Comparison of ENCODE assay signal across 15 cellular contexts in the genomic region with DNA sequence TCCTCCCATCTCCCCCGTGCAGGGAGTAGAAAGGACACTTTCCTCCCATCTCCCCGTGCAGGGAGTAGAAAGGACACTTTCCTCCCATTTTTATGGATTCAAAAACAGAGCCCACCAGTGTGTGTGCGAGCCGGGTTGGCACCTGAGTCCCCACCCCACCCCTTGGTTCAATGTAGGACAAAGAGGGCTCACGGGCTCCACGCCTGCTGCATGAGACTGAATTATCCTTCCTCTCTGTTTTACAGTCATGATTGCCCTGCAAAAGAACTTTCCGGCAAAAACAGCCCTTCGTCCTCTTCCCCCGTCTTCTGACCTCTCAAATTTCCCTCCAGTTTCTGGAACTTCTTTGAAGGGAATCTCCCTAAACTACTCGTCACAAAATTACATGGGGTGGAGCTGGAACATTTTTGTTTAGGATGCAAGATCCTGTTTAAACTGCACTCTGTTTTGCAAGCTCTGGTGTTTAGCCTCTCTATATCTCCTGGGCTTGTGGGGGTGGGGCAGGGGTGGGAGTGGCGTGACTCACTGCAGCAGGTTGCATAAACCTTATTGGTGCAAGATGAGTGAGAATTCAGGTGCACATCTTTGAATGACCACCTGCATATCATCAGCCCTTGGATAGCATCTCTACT.
DNase-seq lines count a peak whose midpoint lies in the region; ATAC-seq and TF ChIP-seq lines count a peak whose summit lies in the region.
"Had no signal": no experiment of that assay in that cellular context is flagged by ENCODE, and none has a peak within 500 bp of the region (broad histone marks: within the 10 kb centered on the region; RNA-seq: fewer than 3 reads in every experiment).

No MANE protein-coding gene starts in this region.

- no peak overlapping the region for H2BK5ac ChIP-seq in IMR-90 (ENCODE audit: low read depth, low read length, poor library complexity, severe bottlenecking)

- dilution Hi-C loops in IMR-90 (cut with HindIII; ENCODE audit: low sequenced_read_pairs, unreplicated experiment): no loop called here

- intact Hi-C loops in IMR-90 (cut with micrococcal nuclease): no loop called here
- intact Hi-C loops in colonic mucosa (cut with DNase I): no loop called here

- H2AFZ ChIP-seq in IMR-90 (replicated peaks; ENCODE audit: low read length, poor library complexity): no peak overlapping the region

- CTCF ChIA-PET in IMR-90 (lab: Yijun Ruan, JAX): no interaction called here

- no peak for TF ChIP-seq CTCF in IMR-90 (conservative IDR thresholded peaks at IDR 0.05; ENCODE audit: low read depth, low read length)
- no peak for TF ChIP-seq CTCF in colonic mucosa (IDR thresholded peaks at IDR 0.05)
- TF ChIP-seq CTCF in liver (IDR thresholded peaks at IDR 0.05; ENCODE audit: low read depth, low read length, missing input control): no peak
- TF ChIP-seq CTCF in suprapubic skin (IDR thresholded peaks at IDR 0.05): no peak

- H2BK120ac ChIP-seq in IMR-90 (ENCODE audit: low read depth, low read length): peak overlapping the region; percentile 18; the same call in 1 of the 2 replicates

- H3K4me1 ChIP-seq in IMR-90 (ENCODE audit: control insufficient read depth, insufficient read depth, low read length): peaks cover 2% of the 10 kb centered on the region; the same call in 1 of the 2 replicates
- no peaks in the 10 kb centered on the region for H3K4me1 ChIP-seq in colonic mucosa
- H3K4me1 ChIP-seq in liver (ENCODE audit: control insufficient read depth in 4 of 4, insufficient read depth in 4 of 4, low read length in 3 of 4): peaks cover 0 to 15% (median 10%) of the 10 kb centered on the region in 4 donors
- peaks cover 27% of the 10 kb centered on the region for H3K4me1 ChIP-seq in suprapubic skin
- H3K4me1 ChIP-seq: SJCRH30 had no signal

- H3K9me3 ChIP-seq in IMR-90 (ENCODE audit: control insufficient read depth, insufficient read depth, low read length) (no peaks in the 10 kb centered on the region), colonic mucosa (no peaks in the 10 kb centered on the region), liver (ENCODE audit: control insufficient read depth in 4 of 4, low read length in 3 of 4) (no peaks in the 10 kb centered on the region), suprapubic skin (no peaks in the 10 kb centered on the region)
- H3K9me3 ChIP-seq: SJCRH30 had no signal

- peak overlapping the region; percentile 32; the same call in 1 of the 2 replicates for H4K91ac ChIP-seq in IMR-90 (ENCODE audit: insufficient read depth, low read depth, low read length)

- H3K27ac ChIP-seq in IMR-90 (ENCODE audit: insufficient read depth, low read length) (no peak overlapping the region), colonic mucosa (peak overlapping the region; percentile 67), liver (ENCODE audit: low read depth in 1 of 2, low read length in 2 of 2) (peak overlapping the region; percentile 51 to 77), suprapubic skin (peak overlapping the region; percentile 91)
- H3K27ac ChIP-seq: SJCRH30, WERI-Rb-1 had no signal

- H4K5ac ChIP-seq in IMR-90 (ENCODE audit: low read depth, low read length): no peak overlapping the region

- 0 out of 2 replicates have a peak, but pooled peaks have one; percentile 42 for ATAC-seq in IMR-90 (ENCODE audit: low read depth)
- ATAC-seq in HG02870 (IDR thresholded peaks at IDR 0.05; ENCODE audit: unreplicated experiment): no peak
- no peak for ATAC-seq in HG03039 (IDR thresholded peaks at IDR 0.05; ENCODE audit: unreplicated experiment)

- H3K14ac ChIP-seq in IMR-90 (replicated peaks; ENCODE audit: low read depth, low read length): no peak overlapping the region

- POLR2A ChIA-PET in IMR-90 (lab: Charles Lee; ENCODE audit: unreplicated experiment): no interaction called here

- DNase-seq in IMR-90 (no peak), colonic mucosa (peak; percentile 87), suprapubic skin (ENCODE audit: low spot score in 2 of 2) (no peak), hypothalamus (lab: John Stamatoyannopoulos, UW) (no peak), GOT3 (lab: John Stamatoyannopoulos, UW) (no peak)
- DNase-seq: head of caudate nucleus; KBM-7; NCI-H187 treated with DMSO at 0.1 percent for 48 hours; NCI-H774; SJCRH30; stimulated activated CD4-positive, alpha-beta T cell treated with anti-CD3 and anti-CD28 coated beads, Interleukin-2, amount 100 ng/mL, for 24 hours; WERI-Rb-1 had no signal

- no peak overlapping the region for H3K9ac ChIP-seq in IMR-90 (ENCODE audit: low read depth, low read length)
- H3K9ac ChIP-seq in colonic mucosa (ENCODE audit: low read depth in 2 of 2, low read length in 2 of 2): peak overlapping the region in 1 of 2 donors; percentile 64
- H3K9ac ChIP-seq in liver (ENCODE audit: low read depth in 1 of 2, low read length in 2 of 2): peak overlapping the region in 1 of 2 donors; percentile 37

- H3K23ac ChIP-seq in IMR-90 (ENCODE audit: low read depth, low read length): no peak overlapping the region

- H4K20me1 ChIP-seq in IMR-90 (ENCODE audit: insufficient read depth, low read length): no peaks in the 10 kb centered on the region

- no peak for TF ChIP-seq EP300 in suprapubic skin (IDR thresholded peaks at IDR 0.05)

- TF ChIP-seq RAD21 in IMR-90 (IDR thresholded peaks at IDR 0.05; ENCODE audit: low read length): no peak
- peak in 1 of 2 donors; percentile 48 for TF ChIP-seq RAD21 in liver (IDR thresholded peaks at IDR 0.05)

- no peak overlapping the region for H3K4me3 ChIP-seq in IMR-90 (ENCODE audit: insufficient read depth, low read depth, low read length)
- H3K4me3 ChIP-seq in colonic mucosa: peak overlapping the region; percentile 11
- H3K4me3 ChIP-seq in liver (ENCODE audit: low read depth in 1 of 3, low read length in 3 of 3): no peak overlapping the region
- peak overlapping the region; percentile 11 for H3K4me3 ChIP-seq in suprapubic skin
- H3K4me3 ChIP-seq: SJCRH30 had no signal

- no peak overlapping the region for H3K18ac ChIP-seq in IMR-90 (ENCODE audit: low read depth, low read length)

- H4K8ac ChIP-seq in IMR-90 (ENCODE audit: low read depth in 2 of 2, low read length in 2 of 2): no peak overlapping the region

- H2AK5ac ChIP-seq in IMR-90 (ENCODE audit: low read depth, low read length): no peak overlapping the region

- TF ChIP-seq POLR2A in IMR-90 (IDR thresholded peaks at IDR 0.05; ENCODE audit: low read depth, low read length): no peak
- TF ChIP-seq POLR2A in suprapubic skin (IDR thresholded peaks at IDR 0.05): no peak

- H2AK9ac ChIP-seq in IMR-90 (replicated peaks; ENCODE audit: low read depth, low read length, poor library complexity): no peak overlapping the region

- H3K27me3 ChIP-seq in IMR-90 (ENCODE audit: control insufficient read depth, insufficient read depth, low read length) (peaks cover 2% of the 10 kb centered on the region; the same call in 1 of the 2 replicates), colonic mucosa (no peaks in the 10 kb centered on the region), liver (ENCODE audit: control insufficient read depth in 4 of 4, insufficient read depth in 4 of 4, low read length in 3 of 4) (no peaks in the 10 kb centered on the region), suprapubic skin (no peaks in the 10 kb centered on the region)
- H3K27me3 ChIP-seq: SJCRH30 had no signal

- H3K9me1 ChIP-seq in IMR-90 (ENCODE audit: insufficient read depth, low read length): no peaks in the 10 kb centered on the region

- no peak overlapping the region for H3K56ac ChIP-seq in IMR-90 (ENCODE audit: extremely low read depth, insufficient read depth, low read length)

- no CpG with 5 or more reads among the region's 11 CpGs for WGBS in IMR-90 (ENCODE audit: extremely low coverage in 2 of 2, insufficient read length in 1 of 2), 2 experiments
- 45% methylated on average over 11 of the region's 11 CpGs for WGBS in liver
- 26% methylated on average over 11 of the region's 11 CpGs for WGBS in suprapubic skin

- in situ Hi-C loops in IMR-90 (cut with MboI; ENCODE audit: low sequenced_read_pairs): no loop called here

- no peak overlapping the region for H2BK15ac ChIP-seq in IMR-90 (ENCODE audit: low read depth, low read length)

- no peaks in the 10 kb centered on the region for H3K79me1 ChIP-seq in IMR-90 (ENCODE audit: low read depth in 1 of 2, low read length in 2 of 2)

- no peak overlapping the region for H3K4me2 ChIP-seq in IMR-90 (ENCODE audit: low read depth, low read length)

- no peaks in the 10 kb centered on the region for H3K36me3 ChIP-seq in IMR-90 (ENCODE audit: control insufficient read depth, insufficient read depth, low read length)
- H3K36me3 ChIP-seq in colonic mucosa: no peaks in the 10 kb centered on the region
- H3K36me3 ChIP-seq in liver (ENCODE audit: control insufficient read depth in 4 of 4, insufficient read depth in 3 of 4, low read depth in 1 of 4, low read length in 3 of 4): no peaks in the 10 kb centered on the region
- no peaks in the 10 kb centered on the region for H3K36me3 ChIP-seq in suprapubic skin
- H3K36me3 ChIP-seq: SJCRH30, WERI-Rb-1 had no signal

- no TSS peak for BruUV-seq in IMR-90 (replicated peaks; lab: Mats Ljungman, UMichigan)

- no peak overlapping the region for H2BK20ac ChIP-seq in IMR-90 (ENCODE audit: low read depth, low read length)

- 0 out of 2 replicates have a peak overlapping the region, but pooled peaks have one; percentile 8 for H3K4ac ChIP-seq in IMR-90 (ENCODE audit: low read depth, low read length)

TF ChIP-seq in IMR-90, 13 proteins besides CTCF, POLR2A, EP300 and RAD21 (continues in another document):
- TF ChIP-seq, protein P1, sequence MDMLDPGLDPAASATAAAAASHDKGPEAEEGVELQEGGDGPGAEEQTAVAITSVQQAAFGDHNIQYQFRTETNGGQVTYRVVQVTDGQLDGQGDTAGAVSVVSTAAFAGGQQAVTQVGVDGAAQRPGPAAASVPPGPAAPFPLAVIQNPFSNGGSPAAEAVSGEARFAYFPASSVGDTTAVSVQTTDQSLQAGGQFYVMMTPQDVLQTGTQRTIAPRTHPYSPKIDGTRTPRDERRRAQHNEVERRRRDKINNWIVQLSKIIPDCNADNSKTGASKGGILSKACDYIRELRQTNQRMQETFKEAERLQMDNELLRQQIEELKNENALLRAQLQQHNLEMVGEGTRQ (IDR thresholded peaks at IDR 0.05; ENCODE audit: low read depth, low read length): no peak
- TF ChIP-seq RCOR1 (IDR thresholded peaks at IDR 0.05; ENCODE audit: insufficient replicate concordance, low read length) (no peak), MAZ (IDR thresholded peaks at IDR 0.05; ENCODE audit: borderline replicate concordance, low read depth, low read length) (no peak)

TF ChIP-seq in liver, 16 proteins besides CTCF, POLR2A, EP300 and RAD21 (continues in another document):
- TF ChIP-seq RXRA (IDR thresholded peaks at IDR 0.05) (peak in 1 of 2 donors; percentile 71), SP1 (IDR thresholded peaks at IDR 0.05) (peak; percentile 57), YY1 (IDR thresholded peaks at IDR 0.05) (peak; percentile 60), MAX (IDR thresholded peaks at IDR 0.05) (no peak)
- TF ChIP-seq, protein P2, sequence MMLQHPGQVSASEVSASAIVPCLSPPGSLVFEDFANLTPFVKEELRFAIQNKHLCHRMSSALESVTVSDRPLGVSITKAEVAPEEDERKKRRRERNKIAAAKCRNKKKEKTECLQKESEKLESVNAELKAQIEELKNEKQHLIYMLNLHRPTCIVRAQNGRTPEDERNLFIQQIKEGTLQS (IDR thresholded peaks at IDR 0.05): peak; percentile 43

Comparison
In these comparisons a context has a peak if more than half of its experiments do, and no peak if none do; other contexts are left out.
1. H3K4me3 ChIP-seq: peak in colonic mucosa (single experiment) and suprapubic skin (single experiment); none in IMR-90 (single experiment) and liver (0 of 3).